Comparison of ENCODE assay signal across 13 cellular contexts in the genomic region with DNA sequence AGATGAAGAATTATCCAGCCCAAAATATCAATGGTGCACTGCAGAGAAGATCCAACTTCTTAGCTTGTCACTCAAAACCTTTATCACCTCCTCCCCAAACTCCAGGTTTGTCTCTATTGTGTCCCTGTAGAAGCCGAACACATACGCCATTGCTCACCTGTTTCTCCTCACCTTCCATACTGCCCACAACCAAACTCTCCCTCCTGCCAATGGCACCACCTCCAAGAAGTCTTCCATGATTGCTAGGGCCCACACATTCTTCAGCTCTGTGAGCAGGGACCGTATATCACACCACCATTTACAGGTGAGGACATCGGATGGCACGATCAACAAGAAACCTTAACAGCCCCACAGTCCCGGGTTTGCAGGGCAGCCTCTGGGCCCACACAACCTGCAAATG. TPM values are rescaled to one million over a fixed set of nuclear protein-coding genes. Genes with fewer than 3 reads are reported as not detected.
DNase-seq lines count a peak whose midpoint lies in the region; ATAC-seq and TF ChIP-seq lines count a peak whose summit lies in the region.
"Had no signal": no experiment of that assay in that cellular context is flagged by ENCODE, and none has a peak within 500 bp of the region (broad histone marks: within the 10 kb centered on the region; RNA-seq: fewer than 3 reads in every experiment).

No MANE protein-coding gene starts in this region.

- WGBS in spleen, 5 donors = 58 to 75% (median 65%) methylated on average over 6 of the region's 6 CpGs
- 92 to 97% methylated on average over 6 of the region's 6 CpGs for WGBS in GM23248 (ENCODE audit: low coverage in 1 of 2, low lambda C conversion rate in 2 of 2, missing lambda C conversion rate in 2 of 2), 2 experiments

- no peak for ATAC-seq in DND-41 (ENCODE audit: insufficient read depth, low read depth)

- H3K4me3 ChIP-seq in DND-41 (ENCODE audit: low read depth in 1 of 2, low read length in 2 of 2) = peak overlapping the region in 1 of 2 experiments; percentile 74; a peak in 1 of 4 replicates
- peak overlapping the region; percentile 64 for H3K4me3 ChIP-seq in NB4 (ENCODE audit: low read depth, low read length)
- peak overlapping the region in 33 of 59 donors; percentile 1 to 53 (median 39) for H3K4me3 ChIP-seq in dorsolateral prefrontal cortex
- H3K4me3 ChIP-seq in spleen = peak overlapping the region; percentile 42 to 80 (median 72)
- H3K4me3 ChIP-seq in GM23248 = no peak overlapping the region
- H3K4me3 ChIP-seq: thyroid gland had no signal

- H4K20me1 ChIP-seq in DND-41 (ENCODE audit: insufficient read depth, low read length) (peaks cover 9% of the 10 kb centered on the region), GM23248 (ENCODE audit: insufficient read depth) (no peaks in the 10 kb centered on the region)

- DNase-seq in DND-41 (no peak), NB4 (ENCODE audit: low read depth) (no peak), dorsolateral prefrontal cortex (no peak), spleen (peak; percentile 69), GM23248 (no peak)
- DNase-seq in stimulated activated CD4-positive, alpha-beta T cell treated with anti-CD3 and anti-CD28 coated beads, Interleukin-4, amount 100 ng/mL, for 24 hours = no peak
- DNase-seq in activated effector memory CD4-positive, alpha-beta T cell treated with Interleukin-2 at 50 U/mL for 16 hours = no peak
- DNase-seq: NCI-H1694; NK-92 treated with Interleukin-12 subunit alpha and Interleukin-12 subunit beta, amount 100 ng/mL, for 24 hours; T-helper 9 cell; thyroid gland had no signal

- peak overlapping the region; percentile 90 for H3K27ac ChIP-seq in DND-41 (ENCODE audit: low read length)
- H3K27ac ChIP-seq in dorsolateral prefrontal cortex = peak overlapping the region in 21 of 59 donors; percentile 1 to 97 (median 65)
- peak overlapping the region; percentile 88 to 99 (median 96) for H3K27ac ChIP-seq in spleen
- H3K27ac ChIP-seq in GM23248 = no peak overlapping the region

- TF ChIP-seq POLR2A in NB4 (IDR thresholded peaks at IDR 0.05; ENCODE audit: extremely low read depth, insufficient read length) (no peak), spleen (IDR thresholded peaks at IDR 0.05) (no peak)

- H3K27me3 ChIP-seq in DND-41 (ENCODE audit: insufficient read depth, low read length, poor library complexity) = no peaks in the 10 kb centered on the region
- no peaks in the 10 kb centered on the region for H3K27me3 ChIP-seq in dorsolateral prefrontal cortex
- H3K27me3 ChIP-seq in spleen (replicated peaks in 1 of 7) = no peaks in the 10 kb centered on the region
- no peaks in the 10 kb centered on the region for H3K27me3 ChIP-seq in GM23248 (replicated peaks; ENCODE audit: insufficient read depth)
- H3K27me3 ChIP-seq: thyroid gland had no signal

- H3K4me2 ChIP-seq in DND-41 (ENCODE audit: insufficient read depth, low read length) (peak overlapping the region; percentile 76), GM23248 (ENCODE audit: unreplicated experiment) (no peak overlapping the region)

- H3K9ac ChIP-seq in DND-41 (ENCODE audit: low read depth, low read length) (peak overlapping the region; percentile 68), GM23248 (no peak overlapping the region)

- H3K9me3 ChIP-seq in DND-41 (ENCODE audit: insufficient read depth, low read length, severe bottlenecking) (no peaks in the 10 kb centered on the region), spleen (no peaks in the 10 kb centered on the region), GM23248 (ENCODE audit: low read depth) (no peaks in the 10 kb centered on the region)
- H3K9me3 ChIP-seq: thyroid gland had no signal

- in situ Hi-C loops in GM23248 (cut with MboI) = no loop called here

- H3F3A ChIP-seq in GM23248 (ENCODE audit: insufficient read depth) = peaks cover 16% of the 10 kb centered on the region

- no peaks in the 10 kb centered on the region for H3K9me2 ChIP-seq in GM23248 (ENCODE audit: insufficient read depth)

- H2AFZ ChIP-seq in DND-41 (ENCODE audit: low read depth, low read length) (no peak overlapping the region), GM23248 (no peak overlapping the region)

- intact Hi-C loops in dorsolateral prefrontal cortex (cut with DNase I) = no loop called here
- intact Hi-C loops in spleen (cut with DNase I; ENCODE audit: low total_unique reads) = no loop called here

- no peaks in the 10 kb centered on the region for H3K36me3 ChIP-seq in DND-41 (ENCODE audit: insufficient read depth, low read length)
- H3K36me3 ChIP-seq in spleen = peaks cover 0 to 44% (median 3%) of the 10 kb centered on the region in 6 donors
- H3K36me3 ChIP-seq in GM23248 (ENCODE audit: low read depth) = no peaks in the 10 kb centered on the region
- H3K36me3 ChIP-seq: thyroid gland had no signal

- TF ChIP-seq CTCF in DND-41 (IDR thresholded peaks at IDR 0.05; ENCODE audit: borderline replicate concordance, extremely low read depth, low read length, poor library complexity, severe bottlenecking) = no peak
- no peak for TF ChIP-seq CTCF in NB4 (IDR thresholded peaks at IDR 0.05; ENCODE audit: low read depth, low read length)
- no peak for TF ChIP-seq CTCF in dorsolateral prefrontal cortex (IDR thresholded peaks at IDR 0.05 in 54 of 56, conservative IDR thresholded peaks at IDR 0.05 in 2 of 56; ENCODE audit: low read depth in 1 of 56, partially characterized antibody in 56 of 56)
- no peak for TF ChIP-seq CTCF in spleen (IDR thresholded peaks at IDR 0.05 in 8 of 11, conservative IDR thresholded peaks at IDR 0.05 in 3 of 11)

- H3K79me2 ChIP-seq in DND-41 (ENCODE audit: insufficient read depth, low read length) (peaks cover 34% of the 10 kb centered on the region), GM23248 (ENCODE audit: insufficient read depth) (no peaks in the 10 kb centered on the region)

- H3K4me1 ChIP-seq in DND-41 (ENCODE audit: insufficient read depth, low read length) (peaks cover 54% of the 10 kb centered on the region), spleen (peaks cover 64 to 97% (median 92%) of the 10 kb centered on the region in 6 donors), GM23248 (ENCODE audit: insufficient read depth) (peaks cover 15% of the 10 kb centered on the region)

RNA-seq across cellular contexts. Expression of a gene that starts 2.2 kb away (rescaled TPM):
- total RNA-seq in dorsolateral prefrontal cortex = 100 to 1,000 TPM in 2 of 120 experiments, 10 to 100 TPM in 116, 1 to 10 TPM in 2; 8.8 to 116 (median 32.9) TPM
- total RNA-seq in spleen = 100 to 1,000 TPM; 473 to 747 (median 586) TPM
- 100 to 1,000 TPM; 419 to 691 (median 502) TPM for polyA plus RNA-seq in spleen
- not detected in 2 replicates for total RNA-seq in GM23248 (2014; rRNA removed; shearing (Covaris generic))
- polyA plus RNA-seq in GM23248 (2016; fragmentation: Nextera tagmentation; extraction: Ambion mirVana) = 0.36 and 0.74 TPM in 2 replicates
- total RNA-seq: fibroblast of villous mesenchyme had no signal

RNA-seq across cellular contexts. Expression of a gene that starts 31.9 kb away (rescaled TPM):
- 1 to 10 TPM in 16 of 120 experiments, under 1 TPM in 94, not detected in 10; 0.11 to 2.4 (median 0.50) TPM for total RNA-seq in dorsolateral prefrontal cortex
- total RNA-seq in spleen = 1 to 10 TPM in 1 of 7 donors, under 1 TPM in 5, not detected in 1; 0.30 to 1.1 (median 0.69) TPM
- polyA plus RNA-seq in spleen = under 1 TPM; 0.04 to 0.08 (median 0.06) TPM
- 0.32 TPM in 1 of 2 replicates, not detected in the other for total RNA-seq in GM23248 (2014; rRNA removed; shearing (Covaris generic))
- 0.11 TPM in 1 of 2 replicates, not detected in the other for polyA plus RNA-seq in GM23248 (2016; fragmentation: Nextera tagmentation; extraction: Ambion mirVana)
- total RNA-seq: fibroblast of villous mesenchyme, osteoblast had no signal
